9 cellular contexts compared by ENCODE assay signal in genomic region chr1:231334952-231335351, GRCh38. TPM values are rescaled to one million over a fixed set of nuclear protein-coding genes. Genes with fewer than 3 reads are reported as not detected.
A peak's percentile ranks its signal among the peaks of the same experiment; 100 is the strongest.
DNase-seq lines count a peak whose midpoint lies in the region; ATAC-seq and TF ChIP-seq lines count a peak whose summit lies in the region.
"Had no signal": no experiment of that assay in that cellular context is flagged by ENCODE, and none has a peak within 500 bp of the region (broad histone marks: within the 10 kb centered on the region; RNA-seq: fewer than 3 reads in every experiment).

No MANE protein-coding gene starts in this region.

- no peaks in the 10 kb centered on the region for H3K36me3 Mint-ChIP-seq in progenitor cell of endocrine pancreas (ENCODE audit: insufficient read depth)

- H4K20me1 ChIP-seq in DND-41 (ENCODE audit: insufficient read depth, low read length) (peaks cover 42% of the 10 kb centered on the region), PC-9 (ENCODE audit: insufficient read depth) (peaks cover 40% of the 10 kb centered on the region)

- peak overlapping the region; percentile 37 for H3K4me3 Mint-ChIP-seq in progenitor cell of endocrine pancreas (ENCODE audit: low read depth)

- CTCF ChIA-PET in PC-9 (lab: Charles Lee), result interaction anchor here (0.6 kb wide), 1 partner anchor 693 kb away, joined by 3 read pairs; no protein-coding TSS in a partner anchor

- H3K4me2 ChIP-seq in DND-41 (ENCODE audit: insufficient read depth, low read length) (peak overlapping the region; percentile 97), PC-9 (peak overlapping the region; percentile 99)

- H3K27me3 Mint-ChIP-seq in progenitor cell of endocrine pancreas, result no peaks in the 10 kb centered on the region

- BruUV-seq in PC-9 (replicated peaks; lab: Mats Ljungman, UMichigan), result no TSS peak

- POLR2A ChIA-PET in PC-9 (lab: Charles Lee; ENCODE audit: unreplicated experiment), result no interaction called here

- H3K27me3 ChIP-seq in DND-41 (ENCODE audit: insufficient read depth, low read length, poor library complexity) (no peaks in the 10 kb centered on the region), PC-9 (ENCODE audit: insufficient read depth, low read depth) (no peaks in the 10 kb centered on the region)

- peaks cover 57% of the 10 kb centered on the region for H3K4me1 ChIP-seq in DND-41 (ENCODE audit: insufficient read depth, low read length)
- peaks cover 54% of the 10 kb centered on the region for H3K4me1 ChIP-seq in PC-9 (replicated peaks; ENCODE audit: insufficient read depth)

- H3K36me3 ChIP-seq in DND-41 (ENCODE audit: insufficient read depth, low read length) (peaks cover 26% of the 10 kb centered on the region), PC-9 (ENCODE audit: low read depth) (peaks cover 22% of the 10 kb centered on the region)

- H3K27ac ChIP-seq in DND-41 (ENCODE audit: low read length), result no peak overlapping the region
- H3K27ac ChIP-seq in PC-9, result no peak overlapping the region

- H3K79me2 ChIP-seq in DND-41 (ENCODE audit: insufficient read depth, low read length) (peaks cover 72% of the 10 kb centered on the region), PC-9 (ENCODE audit: low read depth) (peaks cover 76% of the 10 kb centered on the region)

- H3K27ac Mint-ChIP-seq in progenitor cell of endocrine pancreas, result no peak overlapping the region

- H3K4me3 ChIP-seq in DND-41 (ENCODE audit: low read depth in 1 of 2, low read length in 2 of 2), result peak overlapping the region; percentile 14 to 83; a peak in 3 of 4 replicates
- H3K4me3 ChIP-seq in PC-9, result peak overlapping the region; percentile 72
- H3K4me3 ChIP-seq in epithelial cell of proximal tubule (ENCODE audit: low read depth, low read length), result peak overlapping the region; percentile 37

- no peaks in the 10 kb centered on the region for H3K9me2 ChIP-seq in PC-9 (ENCODE audit: insufficient read depth)

- H3F3A ChIP-seq in PC-9 (ENCODE audit: insufficient read depth, low read depth), result no peaks in the 10 kb centered on the region

- TF ChIP-seq CTCF in DND-41 (IDR thresholded peaks at IDR 0.05; ENCODE audit: borderline replicate concordance, extremely low read depth, low read length, poor library complexity, severe bottlenecking) (no peak), PC-9 (conservative IDR thresholded peaks at IDR 0.05) (no peak), epithelial cell of proximal tubule (conservative IDR thresholded peaks at IDR 0.05; ENCODE audit: low read depth, low read length) (no peak), progenitor cell of endocrine pancreas (IDR thresholded peaks at IDR 0.05; ENCODE audit: unreplicated experiment) (no peak)

- H2AFZ ChIP-seq in DND-41 (ENCODE audit: low read depth, low read length) (no peak overlapping the region), PC-9 (no peak overlapping the region)

- no peaks in the 10 kb centered on the region for H3K9me3 Mint-ChIP-seq in progenitor cell of endocrine pancreas (ENCODE audit: low read depth)

- H3K9me3 ChIP-seq in DND-41 (ENCODE audit: insufficient read depth, low read length, severe bottlenecking) (no peaks in the 10 kb centered on the region), PC-9 (ENCODE audit: insufficient read depth, low read depth) (no peaks in the 10 kb centered on the region)

- intact Hi-C loops in PC-9 (cut with micrococcal nuclease; ENCODE audit: unreplicated experiment), result loop anchor here (2.0 to 10.0 kb wide), 2 partner anchors 94 to 690 kb away; partner anchors contain the start of genes COG2 and GNPAT

- peaks cover 42% of the 10 kb centered on the region for H3K4me1 Mint-ChIP-seq in progenitor cell of endocrine pancreas (ENCODE audit: low read depth)

- H3K9ac ChIP-seq in DND-41 (ENCODE audit: low read depth, low read length), result peak overlapping the region; percentile 20

- DNase-seq in DND-41 (no peak), PC-9 (no peak), epithelial cell of proximal tubule (ENCODE audit: low read depth) (no peak), progenitor cell of endocrine pancreas (ENCODE audit: low spot score, unreplicated experiment) (no peak), superior temporal gyrus (ENCODE audit: extremely low spot score) (no peak)
- no peak for DNase-seq in activated effector memory CD4-positive, alpha-beta T cell treated with anti-CD3 and anti-CD28 coated beads, Interleukin-2, amount 50 U/mL, for 16 hours
- DNase-seq: NCI-H2171 treated with DMSO at 0.1 percent for 48 hours had no signal

- no peak for ATAC-seq in DND-41 (ENCODE audit: insufficient read depth, low read depth)
- no peak for ATAC-seq in HG03159 (IDR thresholded peaks at IDR 0.05; ENCODE audit: unreplicated experiment)
- ATAC-seq in GM19397 (IDR thresholded peaks at IDR 0.05; ENCODE audit: unreplicated experiment), result no peak

RNA-seq across cellular contexts. Expression of gene EXOC8, which starts 2.7 kb away (rescaled TPM):
- total RNA-seq in PC-9 (2021) (11.2 and 12.1 TPM in 2 replicates), epithelial cell of proximal tubule (6.7 and 8.1 TPM in 2 replicates), progenitor cell of endocrine pancreas (9.1 and 9.6 TPM in 2 replicates)

RNA-seq across cellular contexts. Expression of gene SPRTN, which starts 3.1 kb away (rescaled TPM):
- total RNA-seq in PC-9 (2021) (14.6 and 16.7 TPM in 2 replicates), epithelial cell of proximal tubule (19.7 and 21.5 TPM in 2 replicates), progenitor cell of endocrine pancreas (13.8 and 13.9 TPM in 2 replicates)
